Comparison of ENCODE assay signal across 2 cellular contexts in the genomic region with DNA sequence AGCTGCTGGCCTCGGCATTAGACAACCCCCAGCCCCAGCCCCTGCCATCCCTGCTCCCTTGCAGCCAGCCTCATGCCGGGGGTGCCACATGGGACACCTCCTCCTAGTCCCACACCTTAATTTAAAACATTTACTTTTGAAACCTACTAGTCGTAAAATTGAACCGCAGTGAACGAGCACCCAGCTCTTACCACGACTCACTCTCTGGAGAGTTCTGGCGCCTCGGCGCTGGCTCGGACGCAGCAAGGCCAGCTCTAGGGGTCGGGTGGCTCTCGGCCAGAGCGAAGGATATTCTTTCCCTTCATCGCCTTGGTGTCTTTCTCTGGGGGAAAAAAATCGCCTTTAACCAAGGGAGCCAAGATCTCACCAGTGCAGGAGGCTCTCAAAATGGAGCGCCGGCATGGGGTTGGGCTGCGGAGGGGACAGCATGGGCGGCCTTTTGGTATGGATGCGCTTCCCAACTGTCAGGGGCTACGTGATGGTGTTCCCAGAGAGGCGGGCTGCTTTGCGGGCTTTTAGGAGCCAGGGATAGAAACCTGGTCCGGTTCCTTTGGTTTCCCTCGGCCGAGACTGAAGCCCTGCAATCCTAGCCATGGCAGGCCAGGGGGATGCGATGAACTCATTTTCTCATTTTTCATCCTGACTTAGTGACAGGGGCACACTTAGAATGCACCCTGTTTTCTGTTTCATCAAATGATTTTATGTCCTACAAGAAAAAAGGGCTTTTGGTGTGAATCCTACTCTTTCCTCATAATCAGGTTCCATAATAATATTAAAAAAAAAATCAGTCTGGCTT.
TF ChIP-seq lines count a peak whose summit lies in the region.

No MANE protein-coding gene starts in this region.

TF ChIP-seq in GM12878, 131 proteins besides CTCF, POLR2A, EP300 and RAD21:
- TF ChIP-seq IKZF2 (IDR thresholded peaks at IDR 0.05) (no peak), STAT3 (IDR thresholded peaks at IDR 0.05; ENCODE audit: low read depth, low read length) (no peak), CEBPB (IDR thresholded peaks at IDR 0.05; ENCODE audit: borderline replicate concordance in 1 of 2, low read depth in 2 of 2, low read length in 2 of 2) (no peak), SREBF2 (IDR thresholded peaks at IDR 0.05; ENCODE audit: low read length) (no peak), HCFC1 (IDR thresholded peaks at IDR 0.05; ENCODE audit: low read length) (no peak), SMAD1 (IDR thresholded peaks at IDR 0.05; ENCODE audit: low read depth, partially characterized antibody) (no peak), HDAC6 (IDR thresholded peaks at IDR 0.05; ENCODE audit: unreplicated experiment) (no peak), RAD51 (IDR thresholded peaks at IDR 0.05) (no peak), CHD2 (IDR thresholded peaks at IDR 0.05; ENCODE audit: borderline replicate concordance, low read depth, low read length) (no peak), ATF7 (IDR thresholded peaks at IDR 0.05; ENCODE audit: low read depth) (no peak), GATAD2B (conservative IDR thresholded peaks at IDR 0.05; ENCODE audit: low read depth) (no peak), ZNF217 (IDR thresholded peaks at IDR 0.05) (no peak)
- TF ChIP-seq, protein P1, sequence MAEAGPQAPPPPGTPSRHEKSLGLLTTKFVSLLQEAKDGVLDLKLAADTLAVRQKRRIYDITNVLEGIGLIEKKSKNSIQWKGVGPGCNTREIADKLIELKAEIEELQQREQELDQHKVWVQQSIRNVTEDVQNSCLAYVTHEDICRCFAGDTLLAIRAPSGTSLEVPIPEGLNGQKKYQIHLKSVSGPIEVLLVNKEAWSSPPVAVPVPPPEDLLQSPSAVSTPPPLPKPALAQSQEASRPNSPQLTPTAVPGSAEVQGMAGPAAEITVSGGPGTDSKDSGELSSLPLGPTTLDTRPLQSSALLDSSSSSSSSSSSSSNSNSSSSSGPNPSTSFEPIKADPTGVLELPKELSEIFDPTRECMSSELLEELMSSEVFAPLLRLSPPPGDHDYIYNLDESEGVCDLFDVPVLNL (IDR thresholded peaks at IDR 0.05; ENCODE audit: low read depth, low read length) = no peak
- TF ChIP-seq, protein P2, sequence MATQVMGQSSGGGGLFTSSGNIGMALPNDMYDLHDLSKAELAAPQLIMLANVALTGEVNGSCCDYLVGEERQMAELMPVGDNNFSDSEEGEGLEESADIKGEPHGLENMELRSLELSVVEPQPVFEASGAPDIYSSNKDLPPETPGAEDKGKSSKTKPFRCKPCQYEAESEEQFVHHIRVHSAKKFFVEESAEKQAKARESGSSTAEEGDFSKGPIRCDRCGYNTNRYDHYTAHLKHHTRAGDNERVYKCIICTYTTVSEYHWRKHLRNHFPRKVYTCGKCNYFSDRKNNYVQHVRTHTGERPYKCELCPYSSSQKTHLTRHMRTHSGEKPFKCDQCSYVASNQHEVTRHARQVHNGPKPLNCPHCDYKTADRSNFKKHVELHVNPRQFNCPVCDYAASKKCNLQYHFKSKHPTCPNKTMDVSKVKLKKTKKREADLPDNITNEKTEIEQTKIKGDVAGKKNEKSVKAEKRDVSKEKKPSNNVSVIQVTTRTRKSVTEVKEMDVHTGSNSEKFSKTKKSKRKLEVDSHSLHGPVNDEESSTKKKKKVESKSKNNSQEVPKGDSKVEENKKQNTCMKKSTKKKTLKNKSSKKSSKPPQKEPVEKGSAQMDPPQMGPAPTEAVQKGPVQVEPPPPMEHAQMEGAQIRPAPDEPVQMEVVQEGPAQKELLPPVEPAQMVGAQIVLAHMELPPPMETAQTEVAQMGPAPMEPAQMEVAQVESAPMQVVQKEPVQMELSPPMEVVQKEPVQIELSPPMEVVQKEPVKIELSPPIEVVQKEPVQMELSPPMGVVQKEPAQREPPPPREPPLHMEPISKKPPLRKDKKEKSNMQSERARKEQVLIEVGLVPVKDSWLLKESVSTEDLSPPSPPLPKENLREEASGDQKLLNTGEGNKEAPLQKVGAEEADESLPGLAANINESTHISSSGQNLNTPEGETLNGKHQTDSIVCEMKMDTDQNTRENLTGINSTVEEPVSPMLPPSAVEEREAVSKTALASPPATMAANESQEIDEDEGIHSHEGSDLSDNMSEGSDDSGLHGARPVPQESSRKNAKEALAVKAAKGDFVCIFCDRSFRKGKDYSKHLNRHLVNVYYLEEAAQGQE (IDR thresholded peaks at IDR 0.05; ENCODE audit: low read depth, low read length) = no peak

TF ChIP-seq in liver, 16 proteins besides CTCF, POLR2A, EP300 and RAD21:
- TF ChIP-seq, protein P3, sequence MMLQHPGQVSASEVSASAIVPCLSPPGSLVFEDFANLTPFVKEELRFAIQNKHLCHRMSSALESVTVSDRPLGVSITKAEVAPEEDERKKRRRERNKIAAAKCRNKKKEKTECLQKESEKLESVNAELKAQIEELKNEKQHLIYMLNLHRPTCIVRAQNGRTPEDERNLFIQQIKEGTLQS (IDR thresholded peaks at IDR 0.05) = no peak
- TF ChIP-seq SP1 (IDR thresholded peaks at IDR 0.05) (no peak), NR2F2 (IDR thresholded peaks at IDR 0.05) (no peak), YY1 (IDR thresholded peaks at IDR 0.05) (no peak), FOXA1 (IDR thresholded peaks at IDR 0.05) (no peak), MAX (IDR thresholded peaks at IDR 0.05) (no peak), HNF4G (IDR thresholded peaks at IDR 0.05) (no peak), TAF1 (conservative IDR thresholded peaks at IDR 0.05) (no peak)
- TF ChIP-seq, protein P4, sequence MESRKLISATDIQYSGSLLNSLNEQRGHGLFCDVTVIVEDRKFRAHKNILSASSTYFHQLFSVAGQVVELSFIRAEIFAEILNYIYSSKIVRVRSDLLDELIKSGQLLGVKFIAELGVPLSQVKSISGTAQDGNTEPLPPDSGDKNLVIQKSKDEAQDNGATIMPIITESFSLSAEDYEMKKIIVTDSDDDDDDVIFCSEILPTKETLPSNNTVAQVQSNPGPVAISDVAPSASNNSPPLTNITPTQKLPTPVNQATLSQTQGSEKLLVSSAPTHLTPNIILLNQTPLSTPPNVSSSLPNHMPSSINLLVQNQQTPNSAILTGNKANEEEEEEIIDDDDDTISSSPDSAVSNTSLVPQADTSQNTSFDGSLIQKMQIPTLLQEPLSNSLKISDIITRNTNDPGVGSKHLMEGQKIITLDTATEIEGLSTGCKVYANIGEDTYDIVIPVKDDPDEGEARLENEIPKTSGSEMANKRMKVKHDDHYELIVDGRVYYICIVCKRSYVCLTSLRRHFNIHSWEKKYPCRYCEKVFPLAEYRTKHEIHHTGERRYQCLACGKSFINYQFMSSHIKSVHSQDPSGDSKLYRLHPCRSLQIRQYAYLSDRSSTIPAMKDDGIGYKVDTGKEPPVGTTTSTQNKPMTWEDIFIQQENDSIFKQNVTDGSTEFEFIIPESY (IDR thresholded peaks at IDR 0.05) = no peak
TF ChIP-seq in liver: peak in this region for 0.
